In the genomic region with DNA sequence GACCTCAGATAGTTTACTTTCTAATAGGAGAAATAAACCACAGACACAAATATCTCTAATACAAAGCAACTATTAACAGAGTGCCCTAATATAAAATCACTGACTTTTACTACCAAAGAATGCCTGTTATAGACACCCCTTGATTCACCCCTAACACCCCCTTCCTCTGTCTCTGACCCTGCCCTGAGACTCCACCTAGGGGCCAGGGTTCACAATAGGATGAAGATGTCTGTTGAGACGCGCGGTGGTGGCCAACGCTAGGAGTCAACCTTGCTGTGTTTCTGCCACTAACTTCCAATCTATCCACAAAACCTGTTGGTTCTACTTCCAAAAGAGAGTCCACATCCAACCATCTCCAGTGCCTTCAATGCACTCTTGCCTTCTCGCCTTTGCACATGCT, we compare ENCODE assay signal across 2 cellular contexts.
TF ChIP-seq lines count a peak whose summit lies in the region.

No MANE protein-coding gene starts in this region.

TF ChIP-seq in GM23338, 12 proteins besides CTCF, POLR2A, EP300 and RAD21 (continued from another document):
- TF ChIP-seq, protein P1, sequence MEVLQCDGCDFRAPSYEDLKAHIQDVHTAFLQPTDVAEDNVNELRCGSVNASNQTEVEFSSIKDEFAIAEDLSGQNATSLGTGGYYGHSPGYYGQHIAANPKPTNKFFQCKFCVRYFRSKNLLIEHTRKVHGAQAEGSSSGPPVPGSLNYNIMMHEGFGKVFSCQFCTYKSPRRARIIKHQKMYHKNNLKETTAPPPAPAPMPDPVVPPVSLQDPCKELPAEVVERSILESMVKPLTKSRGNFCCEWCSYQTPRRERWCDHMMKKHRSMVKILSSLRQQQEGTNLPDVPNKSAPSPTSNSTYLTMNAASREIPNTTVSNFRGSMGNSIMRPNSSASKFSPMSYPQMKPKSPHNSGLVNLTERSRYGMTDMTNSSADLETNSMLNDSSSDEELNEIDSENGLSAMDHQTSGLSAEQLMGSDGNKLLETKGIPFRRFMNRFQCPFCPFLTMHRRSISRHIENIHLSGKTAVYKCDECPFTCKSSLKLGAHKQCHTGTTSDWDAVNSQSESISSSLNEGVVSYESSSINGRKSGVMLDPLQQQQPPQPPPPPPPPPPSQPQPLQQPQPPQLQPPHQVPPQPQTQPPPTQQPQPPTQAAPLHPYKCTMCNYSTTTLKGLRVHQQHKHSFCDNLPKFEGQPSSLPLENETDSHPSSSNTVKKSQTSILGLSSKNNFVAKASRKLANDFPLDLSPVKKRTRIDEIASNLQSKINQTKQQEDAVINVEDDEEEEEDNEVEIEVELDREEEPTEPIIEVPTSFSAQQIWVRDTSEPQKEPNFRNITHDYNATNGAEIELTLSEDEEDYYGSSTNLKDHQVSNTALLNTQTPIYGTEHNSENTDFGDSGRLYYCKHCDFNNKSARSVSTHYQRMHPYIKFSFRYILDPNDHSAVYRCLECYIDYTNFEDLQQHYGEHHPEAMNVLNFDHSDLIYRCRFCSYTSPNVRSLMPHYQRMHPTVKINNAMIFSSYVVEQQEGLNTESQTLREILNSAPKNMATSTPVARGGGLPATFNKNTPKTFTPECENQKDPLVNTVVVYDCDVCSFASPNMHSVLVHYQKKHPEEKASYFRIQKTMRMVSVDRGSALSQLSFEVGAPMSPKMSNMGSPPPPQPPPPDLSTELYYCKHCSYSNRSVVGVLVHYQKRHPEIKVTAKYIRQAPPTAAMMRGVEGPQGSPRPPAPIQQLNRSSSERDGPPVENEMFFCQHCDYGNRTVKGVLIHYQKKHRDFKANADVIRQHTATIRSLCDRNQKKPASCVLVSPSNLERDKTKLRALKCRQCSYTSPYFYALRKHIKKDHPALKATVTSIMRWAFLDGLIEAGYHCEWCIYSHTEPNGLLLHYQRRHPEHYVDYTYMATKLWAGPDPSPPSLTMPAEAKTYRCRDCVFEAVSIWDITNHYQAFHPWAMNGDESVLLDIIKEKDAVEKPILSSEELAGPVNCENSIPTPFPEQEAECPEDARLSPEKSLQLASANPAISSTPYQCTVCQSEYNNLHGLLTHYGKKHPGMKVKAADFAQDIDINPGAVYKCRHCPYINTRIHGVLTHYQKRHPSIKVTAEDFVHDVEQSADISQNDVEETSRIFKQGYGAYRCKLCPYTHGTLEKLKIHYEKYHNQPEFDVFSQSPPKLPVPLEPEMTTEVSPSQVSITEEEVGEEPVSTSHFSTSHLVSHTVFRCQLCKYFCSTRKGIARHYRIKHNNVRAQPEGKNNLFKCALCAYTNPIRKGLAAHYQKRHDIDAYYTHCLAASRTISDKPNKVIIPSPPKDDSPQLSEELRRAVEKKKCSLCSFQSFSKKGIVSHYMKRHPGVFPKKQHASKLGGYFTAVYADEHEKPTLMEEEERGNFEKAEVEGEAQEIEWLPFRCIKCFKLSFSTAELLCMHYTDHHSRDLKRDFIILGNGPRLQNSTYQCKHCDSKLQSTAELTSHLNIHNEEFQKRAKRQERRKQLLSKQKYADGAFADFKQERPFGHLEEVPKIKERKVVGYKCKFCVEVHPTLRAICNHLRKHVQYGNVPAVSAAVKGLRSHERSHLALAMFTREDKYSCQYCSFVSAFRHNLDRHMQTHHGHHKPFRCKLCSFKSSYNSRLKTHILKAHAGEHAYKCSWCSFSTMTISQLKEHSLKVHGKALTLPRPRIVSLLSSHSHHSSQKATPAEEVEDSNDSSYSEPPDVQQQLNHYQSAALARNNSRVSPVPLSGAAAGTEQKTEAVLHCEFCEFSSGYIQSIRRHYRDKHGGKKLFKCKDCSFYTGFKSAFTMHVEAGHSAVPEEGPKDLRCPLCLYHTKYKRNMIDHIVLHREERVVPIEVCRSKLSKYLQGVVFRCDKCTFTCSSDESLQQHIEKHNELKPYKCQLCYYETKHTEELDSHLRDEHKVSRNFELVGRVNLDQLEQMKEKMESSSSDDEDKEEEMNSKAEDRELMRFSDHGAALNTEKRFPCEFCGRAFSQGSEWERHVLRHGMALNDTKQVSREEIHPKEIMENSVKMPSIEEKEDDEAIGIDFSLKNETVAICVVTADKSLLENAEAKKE (CRISPR knock-in tag; IDR thresholded peaks at IDR 0.05): no peak

TF ChIP-seq in K562, 482 proteins besides CTCF, POLR2A, EP300 and RAD21 (continued from another document):
- TF ChIP-seq, protein P2, sequence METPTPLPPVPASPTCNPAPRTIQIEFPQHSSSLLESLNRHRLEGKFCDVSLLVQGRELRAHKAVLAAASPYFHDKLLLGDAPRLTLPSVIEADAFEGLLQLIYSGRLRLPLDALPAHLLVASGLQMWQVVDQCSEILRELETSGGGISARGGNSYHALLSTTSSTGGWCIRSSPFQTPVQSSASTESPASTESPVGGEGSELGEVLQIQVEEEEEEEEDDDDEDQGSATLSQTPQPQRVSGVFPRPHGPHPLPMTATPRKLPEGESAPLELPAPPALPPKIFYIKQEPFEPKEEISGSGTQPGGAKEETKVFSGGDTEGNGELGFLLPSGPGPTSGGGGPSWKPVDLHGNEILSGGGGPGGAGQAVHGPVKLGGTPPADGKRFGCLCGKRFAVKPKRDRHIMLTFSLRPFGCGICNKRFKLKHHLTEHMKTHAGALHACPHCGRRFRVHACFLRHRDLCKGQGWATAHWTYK (CRISPR knock-in tag; IDR thresholded peaks at IDR 0.05): no peak
- no peak for TF ChIP-seq RBM34 (IDR thresholded peaks at IDR 0.05; ENCODE audit: borderline replicate concordance, insufficient read depth, low read length)
- no peak for TF ChIP-seq NR1H2 (CRISPR knock-in tag; IDR thresholded peaks at IDR 0.05)
- TF ChIP-seq MEF2D (tag; conservative IDR thresholded peaks at IDR 0.05; ENCODE audit: low read depth): no peak
- TF ChIP-seq SMC3 (conservative IDR thresholded peaks at IDR 0.05; ENCODE audit: insufficient read depth, low read depth, low read length): no peak
- TF ChIP-seq, protein P3, sequence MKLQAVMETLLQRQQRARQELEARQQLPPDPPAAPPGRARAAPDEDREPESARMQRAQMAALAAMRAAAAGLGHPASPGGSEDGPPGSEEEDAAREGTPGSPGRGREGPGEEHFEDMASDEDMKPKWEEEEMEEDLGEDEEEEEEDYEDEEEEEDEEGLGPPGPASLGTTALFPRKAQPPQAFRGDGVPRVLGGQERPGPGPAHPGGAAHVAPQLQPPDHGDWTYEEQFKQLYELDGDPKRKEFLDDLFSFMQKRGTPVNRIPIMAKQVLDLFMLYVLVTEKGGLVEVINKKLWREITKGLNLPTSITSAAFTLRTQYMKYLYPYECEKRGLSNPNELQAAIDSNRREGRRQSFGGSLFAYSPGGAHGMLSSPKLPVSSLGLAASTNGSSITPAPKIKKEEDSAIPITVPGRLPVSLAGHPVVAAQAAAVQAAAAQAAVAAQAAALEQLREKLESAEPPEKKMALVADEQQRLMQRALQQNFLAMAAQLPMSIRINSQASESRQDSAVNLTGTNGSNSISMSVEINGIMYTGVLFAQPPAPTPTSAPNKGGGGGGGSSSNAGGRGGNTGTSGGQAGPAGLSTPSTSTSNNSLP (IDR thresholded peaks at IDR 0.05; ENCODE audit: borderline replicate concordance, low read depth, low read length): no peak
- TF ChIP-seq HLTF (IDR thresholded peaks at IDR 0.05): no peak
- no peak for TF ChIP-seq CBX3 (IDR thresholded peaks at IDR 0.05; ENCODE audit: borderline replicate concordance in 1 of 2, low read length in 2 of 2)
- TF ChIP-seq NFE2 (IDR thresholded peaks at IDR 0.05; ENCODE audit: low read depth): no peak
- no peak for TF ChIP-seq RUNX1 (IDR thresholded peaks at IDR 0.05; ENCODE audit: low read depth)
- no peak for TF ChIP-seq ZBTB8A (IDR thresholded peaks at IDR 0.05; ENCODE audit: partially characterized antibody)
- TF ChIP-seq, protein P4, sequence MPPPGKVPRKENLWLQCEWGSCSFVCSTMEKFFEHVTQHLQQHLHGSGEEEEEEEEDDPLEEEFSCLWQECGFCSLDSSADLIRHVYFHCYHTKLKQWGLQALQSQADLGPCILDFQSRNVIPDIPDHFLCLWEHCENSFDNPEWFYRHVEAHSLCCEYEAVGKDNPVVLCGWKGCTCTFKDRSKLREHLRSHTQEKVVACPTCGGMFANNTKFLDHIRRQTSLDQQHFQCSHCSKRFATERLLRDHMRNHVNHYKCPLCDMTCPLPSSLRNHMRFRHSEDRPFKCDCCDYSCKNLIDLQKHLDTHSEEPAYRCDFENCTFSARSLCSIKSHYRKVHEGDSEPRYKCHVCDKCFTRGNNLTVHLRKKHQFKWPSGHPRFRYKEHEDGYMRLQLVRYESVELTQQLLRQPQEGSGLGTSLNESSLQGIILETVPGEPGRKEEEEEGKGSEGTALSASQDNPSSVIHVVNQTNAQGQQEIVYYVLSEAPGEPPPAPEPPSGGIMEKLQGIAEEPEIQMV (tag; conservative IDR thresholded peaks at IDR 0.05; ENCODE audit: low read depth): no peak
- TF ChIP-seq ZBED1 (IDR thresholded peaks at IDR 0.05): no peak
- no peak for TF ChIP-seq ESRRB (CRISPR knock-in tag; IDR thresholded peaks at IDR 0.05; ENCODE audit: borderline replicate concordance)
- TF ChIP-seq ILK (tag; IDR thresholded peaks at IDR 0.05; ENCODE audit: borderline replicate concordance, low read depth): no peak
- TF ChIP-seq, protein P5, sequence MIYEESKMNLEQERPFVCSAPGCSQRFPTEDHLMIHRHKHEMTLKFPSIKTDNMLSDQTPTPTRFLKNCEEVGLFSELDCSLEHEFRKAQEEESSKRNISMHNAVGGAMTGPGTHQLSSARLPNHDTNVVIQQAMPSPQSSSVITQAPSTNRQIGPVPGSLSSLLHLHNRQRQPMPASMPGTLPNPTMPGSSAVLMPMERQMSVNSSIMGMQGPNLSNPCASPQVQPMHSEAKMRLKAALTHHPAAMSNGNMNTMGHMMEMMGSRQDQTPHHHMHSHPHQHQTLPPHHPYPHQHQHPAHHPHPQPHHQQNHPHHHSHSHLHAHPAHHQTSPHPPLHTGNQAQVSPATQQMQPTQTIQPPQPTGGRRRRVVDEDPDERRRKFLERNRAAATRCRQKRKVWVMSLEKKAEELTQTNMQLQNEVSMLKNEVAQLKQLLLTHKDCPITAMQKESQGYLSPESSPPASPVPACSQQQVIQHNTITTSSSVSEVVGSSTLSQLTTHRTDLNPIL (CRISPR knock-in tag; IDR thresholded peaks at IDR 0.05): no peak
